8 cellular contexts compared by ENCODE assay signal in genomic region chr20:21102691-21103311, GRCh38. TPM values are rescaled to one million over a fixed set of nuclear protein-coding genes. Genes with fewer than 3 reads are reported as not detected.
DNase-seq lines count a peak whose midpoint lies in the region; TF ChIP-seq lines count a peak whose summit lies in the region.

No MANE protein-coding gene starts in this region.

- no peak overlapping the region for H3K27ac ChIP-seq in HL-60 (replicated peaks)
- H3K27ac ChIP-seq in iPS-20b (ENCODE audit: low read length), result no peak overlapping the region
- H3K27ac ChIP-seq in skeletal muscle tissue (ENCODE audit: low read depth, low read length), result no peak overlapping the region

- peaks cover 18% of the 10 kb centered on the region; the same call in 1 of the 2 replicates for H3K4me1 ChIP-seq in iPS-20b (ENCODE audit: insufficient read depth, low read length)
- peaks cover 18 to 35% (median 32%) of the 10 kb centered on the region in 3 donors for H3K4me1 ChIP-seq in skeletal muscle tissue (ENCODE audit: control insufficient read depth in 3 of 3, insufficient read depth in 3 of 3, low read length in 3 of 3)

- H3K4me3 ChIP-seq in HL-60 (replicated peaks; ENCODE audit: insufficient read depth, low read length), result peak overlapping the region; percentile 22
- peak overlapping the region; percentile 64 for H3K4me3 ChIP-seq in iPS-20b (ENCODE audit: low read length)
- H3K4me3 ChIP-seq in skeletal muscle tissue (ENCODE audit: low read length in 3 of 3), result peak overlapping the region; percentile 60 to 63 (median 62)

- H3K36me3 ChIP-seq in iPS-20b (ENCODE audit: insufficient read depth, low read depth, low read length) (no peaks in the 10 kb centered on the region), skeletal muscle tissue (ENCODE audit: control insufficient read depth in 3 of 3, insufficient read depth in 3 of 3, low read length in 3 of 3) (no peaks in the 10 kb centered on the region)

- H3K4me3 Mint-ChIP-seq in activated T-helper 2 cell treated with anti-CD3 and anti-CD28 coated beads, Interferon-gamma antibody, Interleukin-2, Interleukin-4, amounts not matched to agents 10 μg/mL and 5 μg/mL and 100 μg/mL, durations not matched to agents 14 hours and 24 hours and 36 hours (ENCODE audit: low read depth), result peak overlapping the region; percentile 70

- H3K27me3 ChIP-seq in HL-60 (ENCODE audit: insufficient read depth, poor library complexity, severe bottlenecking), result peaks cover 48% of the 10 kb centered on the region
- H3K27me3 ChIP-seq in iPS-20b (ENCODE audit: insufficient read depth, low read length), result peaks cover 100% of the 10 kb centered on the region
- peaks cover 84 to 90% (median 85%) of the 10 kb centered on the region in 3 donors for H3K27me3 ChIP-seq in skeletal muscle tissue (ENCODE audit: control insufficient read depth in 3 of 3, insufficient read depth in 3 of 3, low read length in 3 of 3)

- no peaks in the 10 kb centered on the region for H3K9me3 ChIP-seq in iPS-20b (ENCODE audit: insufficient read depth, low read depth, low read length)
- no peaks in the 10 kb centered on the region for H3K9me3 ChIP-seq in skeletal muscle tissue (ENCODE audit: control insufficient read depth in 3 of 3, low read length in 3 of 3)

- intact Hi-C loops in activated T-helper 2 cell treated with anti-CD3 and anti-CD28 coated beads, Interferon-gamma antibody, Interleukin-2, Interleukin-4, amounts not matched to agents 10 μg/mL and 5 μg/mL and 100 μg/mL, durations not matched to agents 14 hours and 24 hours and 36 hours (cut with micrococcal nuclease), result loop anchor here (2.0 to 5.0 kb wide), 4 partner anchors 296 to 1480 kb away; partner anchors contain the start of genes FOXA2 and INSM1

- DNase-seq in DMS53 treated with DMSO at 0.1 percent for 48 hours (lab: John Stamatoyannopoulos, UW; ENCODE audit: unreplicated experiment) (peak; percentile 2), HL-60 (ENCODE audit: low read depth in 1 of 2, low spot score in 1 of 2) (peak in 1 of 2 experiments; percentile 39), NCI-H510A (lab: John Stamatoyannopoulos, UW) (no peak), HuH-7.5 (ENCODE audit: low spot score) (no peak)
- DNase-seq in activated T-helper 2 cell treated with anti-CD3 and anti-CD28 coated beads, Interferon-gamma antibody, Interleukin-2, Interleukin-4, amounts not matched to agents 10 μg/mL and 5 μg/mL and 100 μg/mL, durations not matched to agents 14 hours and 24 hours and 36 hours (ENCODE audit: low spot score), result no peak
- DNase-seq in NK-92 treated with Interleukin-12 subunit alpha and Interleukin-12 subunit beta, amount 100 ng/mL, for 24 hours (lab: John Stamatoyannopoulos, UW), result no peak

- H3K27me3 Mint-ChIP-seq in activated T-helper 2 cell treated with anti-CD3 and anti-CD28 coated beads, Interferon-gamma antibody, Interleukin-2, Interleukin-4, amounts not matched to agents 10 μg/mL and 5 μg/mL and 100 μg/mL, durations not matched to agents 14 hours and 24 hours and 36 hours (ENCODE audit: low read depth), result peaks cover 76% of the 10 kb centered on the region

- peak overlapping the region; percentile 22 for H3K27ac Mint-ChIP-seq in activated T-helper 2 cell treated with anti-CD3 and anti-CD28 coated beads, Interferon-gamma antibody, Interleukin-2, Interleukin-4, amounts not matched to agents 10 μg/mL and 5 μg/mL and 100 μg/mL, durations not matched to agents 14 hours and 24 hours and 36 hours

- H3K4me1 Mint-ChIP-seq in activated T-helper 2 cell treated with anti-CD3 and anti-CD28 coated beads, Interferon-gamma antibody, Interleukin-2, Interleukin-4, amounts not matched to agents 10 μg/mL and 5 μg/mL and 100 μg/mL, durations not matched to agents 14 hours and 24 hours and 36 hours (ENCODE audit: low read depth), result peaks cover 33% of the 10 kb centered on the region

- H3K9me3 Mint-ChIP-seq in activated T-helper 2 cell treated with anti-CD3 and anti-CD28 coated beads, Interferon-gamma antibody, Interleukin-2, Interleukin-4, amounts not matched to agents 10 μg/mL and 5 μg/mL and 100 μg/mL, durations not matched to agents 14 hours and 24 hours and 36 hours, result no peaks in the 10 kb centered on the region

- H3K36me3 Mint-ChIP-seq in activated T-helper 2 cell treated with anti-CD3 and anti-CD28 coated beads, Interferon-gamma antibody, Interleukin-2, Interleukin-4, amounts not matched to agents 10 μg/mL and 5 μg/mL and 100 μg/mL, durations not matched to agents 14 hours and 24 hours and 36 hours (ENCODE audit: low read depth), result no peaks in the 10 kb centered on the region

- TF ChIP-seq CTCF in HL-60 (IDR thresholded peaks at IDR 0.05; ENCODE audit: insufficient read depth, low read length), result no peak

- H3K9ac ChIP-seq in iPS-20b (ENCODE audit: low read depth, low read length), result no peak overlapping the region
- peak overlapping the region in 2 of 3 donors; percentile 38 to 62 for H3K9ac ChIP-seq in skeletal muscle tissue (ENCODE audit: low read depth in 1 of 3, low read length in 3 of 3)

RNA-seq across cellular contexts. Expression of gene LINC00237, which starts 3.4 kb away (rescaled TPM):
- not detected in 2 replicates for total RNA-seq in activated T-helper 2 cell treated with anti-CD3 and anti-CD28 coated beads, Interferon-gamma antibody, Interleukin-2, Interleukin-4, amounts not matched to agents 10 μg/mL and 5 μg/mL and 100 μg/mL, durations not matched to agents 14 hours and 24 hours and 36 hours
- 0.52 TPM for total RNA-seq in skeletal muscle tissue

RNA-seq across cellular contexts. Expression of gene KIZ, which starts 23.1 kb away (rescaled TPM):
- 8.9 and 10.5 TPM in 2 replicates for total RNA-seq in activated T-helper 2 cell treated with anti-CD3 and anti-CD28 coated beads, Interferon-gamma antibody, Interleukin-2, Interleukin-4, amounts not matched to agents 10 μg/mL and 5 μg/mL and 100 μg/mL, durations not matched to agents 14 hours and 24 hours and 36 hours
- total RNA-seq in skeletal muscle tissue, result 8.9 TPM
